17 cellular contexts compared by ENCODE assay signal in the genomic region with DNA sequence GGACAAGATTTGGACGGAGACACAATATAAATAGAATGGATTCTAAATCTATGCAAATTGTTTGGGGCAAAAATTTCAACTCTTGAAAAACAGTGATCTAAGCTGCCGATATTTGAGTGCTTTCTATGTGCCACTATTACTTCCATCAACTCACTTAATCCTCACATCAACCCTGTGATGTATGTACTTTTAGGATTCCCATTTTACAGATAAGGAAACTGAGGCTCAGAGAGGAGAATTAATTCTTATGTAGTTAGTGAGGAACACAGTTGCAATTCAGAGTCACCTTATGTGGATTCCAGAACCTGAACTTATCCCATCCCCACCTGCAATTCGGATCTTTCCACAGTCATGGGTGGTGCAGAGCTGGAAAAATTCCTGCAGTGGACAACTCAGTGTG.
"Had no signal": no experiment of that assay in that cellular context is flagged by ENCODE, and none has a peak within 500 bp of the region (broad histone marks: within the 10 kb centered on the region; RNA-seq: fewer than 3 reads in every experiment).

No MANE protein-coding gene starts in this region.

- H3K27me3 Mint-ChIP-seq: stimulated activated naive CD8-positive, alpha-beta T cell treated with anti-CD3 and anti-CD28 coated beads, Interleukin-15, Interleukin-2, amounts not matched to agents 100 ng/mL and 50 ng/mL, for 24 hours had no signal

- H3K27ac Mint-ChIP-seq: mesothelial cell of epicardium; naive B cell; nephron progenitor cell; stimulated activated effector memory CD8-positive, alpha-beta T cell treated with anti-CD3 and anti-CD28 coated beads, Interleukin-12 subunit alpha, Interleukin-12 subunit beta, amount 100 ng/mL, for 72 hours; stimulated activated naive CD8-positive, alpha-beta T cell treated with anti-CD3 and anti-CD28 coated beads, Interleukin-15, Interleukin-2, amounts not matched to agents 100 ng/mL and 50 ng/mL, for 24 hours had no signal

- H3K4me3 Mint-ChIP-seq: mesothelial cell of epicardium; naive B cell; nephron progenitor cell; stimulated activated effector memory CD8-positive, alpha-beta T cell treated with anti-CD3 and anti-CD28 coated beads, Interleukin-12 subunit alpha, Interleukin-12 subunit beta, amount 100 ng/mL, for 72 hours; stimulated activated naive CD8-positive, alpha-beta T cell treated with anti-CD3 and anti-CD28 coated beads, Interleukin-15, Interleukin-2, amounts not matched to agents 100 ng/mL and 50 ng/mL, for 24 hours had no signal

- H3K36me3 Mint-ChIP-seq: mesothelial cell of epicardium; naive B cell; stimulated activated effector memory CD8-positive, alpha-beta T cell treated with anti-CD3 and anti-CD28 coated beads, Interleukin-12 subunit alpha, Interleukin-12 subunit beta, amount 100 ng/mL, for 72 hours had no signal

- H3K9me3 Mint-ChIP-seq: mesothelial cell of epicardium; nephron progenitor cell; stimulated activated effector memory CD8-positive, alpha-beta T cell treated with anti-CD3 and anti-CD28 coated beads, Interleukin-12 subunit alpha, Interleukin-12 subunit beta, amount 100 ng/mL, for 72 hours; stimulated activated naive CD8-positive, alpha-beta T cell treated with anti-CD3 and anti-CD28 coated beads, Interleukin-15, Interleukin-2, amounts not matched to agents 100 ng/mL and 50 ng/mL, for 24 hours had no signal

- DNase-seq: heart right ventricle; islet precursor cell; left ventricle myocardium inferior; mesendoderm; naive B cell; nephron progenitor cell; occipital lobe; retina; right cardiac atrium; small intestine; stimulated activated CD4-positive, alpha-beta T cell treated with anti-CD3 and anti-CD28 coated beads, Interleukin-4, amount 100 ng/mL, for 24 hours; stimulated activated naive CD4-positive, alpha-beta T cell; trophoblast cell; upper lobe of right lung had no signal

- ATAC-seq: right cardiac atrium, upper lobe of right lung had no signal

- H3K4me1 Mint-ChIP-seq: naive B cell had no signal
